In the genomic region with DNA sequence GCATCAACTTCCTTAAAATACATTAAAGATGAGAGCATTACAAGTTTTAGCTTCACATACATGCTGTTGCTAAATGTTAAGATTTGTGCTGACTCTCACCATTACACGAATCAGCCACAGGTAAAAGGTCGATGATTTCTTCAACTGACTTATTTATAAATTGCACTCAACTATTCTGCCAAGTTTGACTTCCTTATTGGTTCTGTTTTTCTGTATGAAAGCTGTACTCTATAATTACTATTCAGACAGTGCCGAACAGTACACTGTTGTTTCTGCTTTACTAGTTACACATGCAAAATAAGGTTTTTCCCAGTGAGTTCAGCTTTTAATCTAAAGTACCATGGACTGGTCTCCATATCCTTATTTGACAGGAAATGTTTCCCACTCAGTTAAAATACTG, we compare ENCODE assay signal across 1 cellular context. TPM values are rescaled to one million over a fixed set of nuclear protein-coding genes. Genes with fewer than 3 reads are reported as not detected.
"Had no signal": no experiment of that assay in that cellular context is flagged by ENCODE, and none has a peak within 500 bp of the region (broad histone marks: within the 10 kb centered on the region; RNA-seq: fewer than 3 reads in every experiment).

No MANE protein-coding gene starts in this region.

RNA-seq across cellular contexts. Expression of a gene that starts 33.3 kb away (rescaled TPM):
- total RNA-seq: activated B cell treated with CpG ODN at 0.5 μM for 24 hours had no signal
